24 cellular contexts compared by ENCODE assay signal in genomic region chr7:103967401-103967800, GRCh38. TPM values are rescaled to one million over a fixed set of nuclear protein-coding genes. Genes with fewer than 3 reads are reported as not detected.
A peak's percentile ranks its signal among the peaks of the same experiment; 100 is the strongest.
DNase-seq lines count a peak whose midpoint lies in the region; ATAC-seq and TF ChIP-seq lines count a peak whose summit lies in the region.
"Had no signal": no experiment of that assay in that cellular context is flagged by ENCODE, and none has a peak within 500 bp of the region (broad histone marks: within the 10 kb centered on the region; RNA-seq: fewer than 3 reads in every experiment).

No MANE protein-coding gene starts in this region.

- H3K27ac ChIP-seq in left lung: no peak overlapping the region
- H3K27ac ChIP-seq: 22Rv1, C4-2B had no signal

- no TSS peak for BruUV-seq in MCF 10A (replicated peaks; lab: Mats Ljungman, UMichigan)

- DNase-seq in NCI-H1417 (lab: John Stamatoyannopoulos, UW) (peak in 2 of 3 experiments; percentile 29 to 62), NCI-H1417 treated with DMSO at 0.1 percent for 48 hours (lab: John Stamatoyannopoulos, UW) (no peak), H7 (peak; percentile 19), NCI-H69 (lab: John Stamatoyannopoulos, UW) (peak; percentile 91), iPS-NIHi11 (ENCODE audit: low spot score) (peak; percentile 15), left lung (no peak), MCF 10A (ENCODE audit: unreplicated experiment) (no peak)
- no peak for DNase-seq in activated CD4-positive, alpha-beta T cell treated with anti-CD3 and anti-CD28 coated beads, Interleukin-2, amount 50 U/mL, for 4 hours
- DNase-seq: Calu3; CD8-positive, alpha-beta memory T cell; DMS79 treated with DMSO at 0.1 percent for 48 hours; GF-D8; GOT3; KG1; MM.1S; NCI-H187 treated with DMSO at 0.1 percent for 48 hours; NCI-H774; NK-92 treated with Interleukin-12 subunit alpha and Interleukin-12 subunit beta, amount 100 ng/mL, for 24 hours; PC-3 had no signal

- no peaks in the 10 kb centered on the region for H3K36me3 Mint-ChIP-seq in MCF 10A (ENCODE audit: insufficient read depth, unreplicated experiment)
- H3K36me3 Mint-ChIP-seq: CD8-positive, alpha-beta memory T cell had no signal

- H3K4me1 ChIP-seq in left lung: no peaks in the 10 kb centered on the region

- H3K27me3 ChIP-seq in H7 (ENCODE audit: control insufficient read depth, insufficient read depth, low read length) (no peaks in the 10 kb centered on the region), left lung (no peaks in the 10 kb centered on the region)

- intact Hi-C loops in left lung (cut with DNase I): no loop called here
- intact Hi-C loops in MCF 10A (cut with micrococcal nuclease): no loop called here

- no peak overlapping the region for H3K4me3 Mint-ChIP-seq in MCF 10A (ENCODE audit: unreplicated experiment)
- H3K4me3 Mint-ChIP-seq: B cell; CD8-positive, alpha-beta memory T cell had no signal

- POLR2A ChIA-PET in MCF 10A (lab: Yijun Ruan, JAX): interaction anchor here (0.7 kb wide), 1 partner anchor 828 kb away, joined by 3 read pairs; no protein-coding TSS in a partner anchor

- H3K4me3 ChIP-seq in H7 (ENCODE audit: insufficient read depth, low read depth, low read length) (no peak overlapping the region), left lung (no peak overlapping the region)

- H3K4me1 Mint-ChIP-seq in MCF 10A (ENCODE audit: insufficient read depth, unreplicated experiment): no peaks in the 10 kb centered on the region
- H3K4me1 Mint-ChIP-seq: B cell; CD8-positive, alpha-beta memory T cell had no signal

- peaks cover 47% of the 10 kb centered on the region for H3K27me3 Mint-ChIP-seq in MCF 10A (ENCODE audit: insufficient read depth, unreplicated experiment)

- TF ChIP-seq CTCF in left lung (IDR thresholded peaks at IDR 0.05): no peak
- TF ChIP-seq CTCF in MCF 10A (IDR thresholded peaks at IDR 0.05; ENCODE audit: unreplicated experiment): no peak

- H3K36me3 ChIP-seq in H7 (replicated peaks; ENCODE audit: control insufficient read depth, insufficient read depth, low read length): no peaks in the 10 kb centered on the region
- H3K36me3 ChIP-seq in left lung: no peaks in the 10 kb centered on the region

- CTCF ChIA-PET in MCF 10A (lab: Yijun Ruan, JAX): no interaction called here

- no peak for ATAC-seq in left lung
- ATAC-seq: HCT116, PC-3, SK-N-SH treated with all-trans-retinoic acid at 6 μM for 48 hours had no signal

- no peaks in the 10 kb centered on the region for H3K9me3 Mint-ChIP-seq in MCF 10A (ENCODE audit: unreplicated experiment)

- H3K27ac Mint-ChIP-seq in MCF 10A (ENCODE audit: low read depth, unreplicated experiment): no peak overlapping the region
- H3K27ac Mint-ChIP-seq: B cell had no signal

- no peaks in the 10 kb centered on the region for H3K9me3 ChIP-seq in left lung

RNA-seq across cellular contexts. Expression of gene RELN, which starts 22.1 kb away (rescaled TPM):
- total RNA-seq in H7 (2014; rRNA removed; shearing (Covaris generic)): 0.24 TPM in 1 of 2 replicates, not detected in the other
- total RNA-seq in left lung (1 to 10 TPM; 3.6 to 5.4 TPM), MCF 10A (2022) (not detected in 2 replicates)
- total RNA-seq: B cell; CD8-positive, alpha-beta memory T cell had no signal

Comparison
In these comparisons a context has a peak if more than half of its experiments do, and no peak if none do; other contexts are left out.
1. DNase-seq: peak in NCI-H1417 (2 of 3), H7 (single experiment), NCI-H69 (single experiment) and iPS-NIHi11 (single experiment); none in NCI-H1417 treated with DMSO at 0.1 percent for 48 hours (single experiment), activated CD4-positive, alpha-beta T cell treated with anti-CD3 and anti-CD28 coated beads, Interleukin-2, amount 50 U/mL, for 4 hours (0 of 2), left lung (0 of 2) and MCF 10A (single experiment).